20 cellular contexts compared by ENCODE assay signal in genomic region chr22:23603266-23603665, GRCh38. TPM values are rescaled to one million over a fixed set of nuclear protein-coding genes. Genes with fewer than 3 reads are reported as not detected.
DNase-seq lines count a peak whose midpoint lies in the region; ATAC-seq and TF ChIP-seq lines count a peak whose summit lies in the region.
"Had no signal": no experiment of that assay in that cellular context is flagged by ENCODE, and none has a peak within 500 bp of the region (broad histone marks: within the 10 kb centered on the region; RNA-seq: fewer than 3 reads in every experiment).

No MANE protein-coding gene starts in this region.

- H3K4me3 ChIP-seq in WERI-Rb-1 (ENCODE audit: low read depth, low read length), result no peak overlapping the region
- H3K4me3 ChIP-seq: BLaER1 treated with 17β-estradiol and CSF1 and Interleukin-3, amounts not matched to agents 10 nM and 100 nM; GM12878; GM23338; HAP-1 had no signal

- H3K27ac ChIP-seq in WERI-Rb-1, result peak overlapping the region; percentile 50
- H3K27ac ChIP-seq: 22Rv1; BLaER1 treated with 17β-estradiol and CSF1 and Interleukin-3, amounts not matched to agents 10 nM and 100 nM had no signal

- intact Hi-C loops in sciatic nerve (cut with DNase I), result no loop called here

- ATAC-seq in sciatic nerve, result no peak
- ATAC-seq: GM12878, GM23338 had no signal

- no peak for TF ChIP-seq CTCF in WERI-Rb-1 (IDR thresholded peaks at IDR 0.05; ENCODE audit: low read depth, low read length)

- DNase-seq in NCI-H82 (lab: John Stamatoyannopoulos, UW) (peak; percentile 64), NCI-H82 treated with DMSO at 0.1 percent for 48 hours (lab: John Stamatoyannopoulos, UW; ENCODE audit: unreplicated experiment) (no peak), WERI-Rb-1 (peak; percentile 75), sciatic nerve (ENCODE audit: low spot score) (peak; percentile 41), ecto neural progenitor cell (ENCODE audit: low spot score) (no peak), RPMI8226 (no peak)
- DNase-seq: AML-193; BE2C; CD4-positive, alpha-beta T cell; CD8-positive, alpha-beta memory T cell; DMS79; EL; GDM1; HFFc6 had no signal

- no peaks in the 10 kb centered on the region for H3K27me3 ChIP-seq in WERI-Rb-1 (ENCODE audit: insufficient read depth, low read depth, severe bottlenecking)
- H3K27me3 ChIP-seq: BE2C; BLaER1 treated with 17β-estradiol and CSF1 and Interleukin-3, amounts not matched to agents 10 nM and 100 nM had no signal

- no peaks in the 10 kb centered on the region for H3K36me3 ChIP-seq in WERI-Rb-1
- H3K36me3 ChIP-seq: BE2C; BLaER1 treated with 17β-estradiol and CSF1 and Interleukin-3, amounts not matched to agents 10 nM and 100 nM; HAP-1 had no signal

- H3K9me3 ChIP-seq in WERI-Rb-1 (ENCODE audit: severe bottlenecking), result no peaks in the 10 kb centered on the region
- H3K9me3 ChIP-seq: BE2C; BLaER1 treated with 17β-estradiol and CSF1 and Interleukin-3, amounts not matched to agents 10 nM and 100 nM; HAP-1 had no signal

RNA-seq across cellular contexts. Expression of gene IGLL1, which starts 23.2 kb away (rescaled TPM):
- total RNA-seq in sciatic nerve, result not detected
- total RNA-seq: CD4-positive, alpha-beta T cell; CD8-positive, alpha-beta memory T cell; GM12878; GM23338; H4; HFFc6 had no signal

RNA-seq across cellular contexts. Expression of gene DRICH1, which starts 28.9 kb away (rescaled TPM):
- 1.3 TPM for total RNA-seq in sciatic nerve
- total RNA-seq: GM12878, GM23338, H4 had no signal

Comparison
In these comparisons a context has a peak if more than half of its experiments do, and no peak if none do; other contexts are left out.
1. DNase-seq: peak in NCI-H82 (single experiment), WERI-Rb-1 (single experiment) and sciatic nerve (single experiment); none in NCI-H82 treated with DMSO at 0.1 percent for 48 hours (single experiment), ecto neural progenitor cell (single experiment) and RPMI8226 (single experiment).